In genomic region chr20:6037082-6037481, GRCh38 we compare ENCODE assay signal across 19 cellular contexts. TPM values are rescaled to one million over a fixed set of nuclear protein-coding genes. Genes with fewer than 3 reads are reported as not detected.
DNase-seq lines count a peak whose midpoint lies in the region; ATAC-seq and TF ChIP-seq lines count a peak whose summit lies in the region.
"Had no signal": no experiment of that assay in that cellular context is flagged by ENCODE, and none has a peak within 500 bp of the region (broad histone marks: within the 10 kb centered on the region; RNA-seq: fewer than 3 reads in every experiment).

No MANE protein-coding gene starts in this region.

- H3K4me3 Mint-ChIP-seq in HFFc6 (no peak overlapping the region), mesothelial cell of epicardium (no peak overlapping the region)
- H3K4me3 Mint-ChIP-seq: CD4-positive, alpha-beta memory T cell had no signal

- peaks cover 35% of the 10 kb centered on the region for H3K36me3 Mint-ChIP-seq in HFFc6 (ENCODE audit: low read depth)
- H3K36me3 Mint-ChIP-seq in mesothelial cell of epicardium, result peaks cover 28% of the 10 kb centered on the region

- DNase-seq in left ventricle myocardium inferior (no peak), cardiac septum (ENCODE audit: low spot score) (no peak), HFFc6 (no peak), mesothelial cell of epicardium (ENCODE audit: low spot score in 2 of 2, unreplicated experiment in 2 of 2) (no peak), OCI-M2 (lab: John Stamatoyannopoulos, UW; ENCODE audit: unreplicated experiment) (no peak)
- DNase-seq: 8988T; C1 segment of cervical spinal cord; Calu3; CD4-positive, alpha-beta memory T cell; COR-L47; DMS53; DMS79 treated with DMSO at 0.1 percent for 48 hours; GF-D8; GOT3; H7; HCEC 1CT had no signal

- H3K36me3 ChIP-seq in left ventricle myocardium inferior, result peaks cover 81% of the 10 kb centered on the region

- intact Hi-C loops in left ventricle myocardium inferior (cut with micrococcal nuclease), result no loop called here
- intact Hi-C loops in cardiac septum (cut with DNase I), result no loop called here

- no peaks in the 10 kb centered on the region for H3K27me3 ChIP-seq in left ventricle myocardium inferior (ENCODE audit: low read depth)

- TF ChIP-seq CTCF in left ventricle myocardium inferior (IDR thresholded peaks at IDR 0.05; ENCODE audit: borderline replicate concordance), result no peak
- TF ChIP-seq CTCF in HFFc6 (IDR thresholded peaks at IDR 0.05), result no peak
- no peak for TF ChIP-seq CTCF in mesothelial cell of epicardium (IDR thresholded peaks at IDR 0.05; ENCODE audit: unreplicated experiment)

- H3K4me1 ChIP-seq in left ventricle myocardium inferior, result peaks cover 64% of the 10 kb centered on the region

- H3K27ac Mint-ChIP-seq in HFFc6, result peak overlapping the region; percentile 29; the same call in 1 of the 2 replicates
- H3K27ac Mint-ChIP-seq in mesothelial cell of epicardium, result peak overlapping the region; percentile 40
- H3K27ac Mint-ChIP-seq: CD4-positive, alpha-beta memory T cell had no signal

- H3K9me3 ChIP-seq in left ventricle myocardium inferior (replicated peaks), result no peaks in the 10 kb centered on the region

- H3K4me1 Mint-ChIP-seq in HFFc6 (ENCODE audit: low read depth), result peaks cover 13% of the 10 kb centered on the region
- peaks cover 30% of the 10 kb centered on the region for H3K4me1 Mint-ChIP-seq in mesothelial cell of epicardium

- H3K27ac ChIP-seq in left ventricle myocardium inferior (replicated peaks), result peak overlapping the region; percentile 83

- no peak for ATAC-seq in GM19463 (IDR thresholded peaks at IDR 0.05; ENCODE audit: unreplicated experiment)

- no peak overlapping the region for H3K4me3 ChIP-seq in left ventricle myocardium inferior

- H3K27me3 Mint-ChIP-seq in HFFc6 (ENCODE audit: insufficient read depth), result peaks cover 4% of the 10 kb centered on the region
- H3K27me3 Mint-ChIP-seq in mesothelial cell of epicardium (ENCODE audit: low read depth), result no peaks in the 10 kb centered on the region
- H3K27me3 Mint-ChIP-seq: CD4-positive, alpha-beta memory T cell had no signal

- no peaks in the 10 kb centered on the region for H3K9me3 Mint-ChIP-seq in HFFc6
- H3K9me3 Mint-ChIP-seq in mesothelial cell of epicardium, result no peaks in the 10 kb centered on the region
- H3K9me3 Mint-ChIP-seq: CD4-positive, alpha-beta memory T cell had no signal

RNA-seq across cellular contexts. Expression of gene LRRN4, which starts 16.8 kb away (rescaled TPM):
- total RNA-seq in left ventricle myocardium inferior (0.08 TPM), cardiac septum (0.11 TPM), mesothelial cell of epicardium (75.4 to 89.5 TPM (median 78.8 TPM) in 3 replicates)
- under 1 TPM in 2 of 6 experiments, not detected in 4; 0.09 to 0.10 TPM for total RNA-seq in HFFc6 (2021; fragmentation: NEBNext Ultra II Directional; extraction: Animal tissue kit (Norgen Biotek cat#: 25700))
- total RNA-seq: A673; CD4-positive, alpha-beta memory T cell; G401 had no signal

RNA-seq across cellular contexts. Expression of gene CRLS1, which starts 31.2 kb away (rescaled TPM):
- total RNA-seq in left ventricle myocardium inferior, result 87.3 TPM
- total RNA-seq in cardiac septum, result 79.2 TPM
- total RNA-seq in HFFc6 (2021; fragmentation: NEBNext Ultra II Directional; extraction: Animal tissue kit (Norgen Biotek cat#: 25700)), result 10 to 100 TPM; 30.0 to 39.9 (median 36.9) TPM
- total RNA-seq in mesothelial cell of epicardium, result 51.0 to 58.1 TPM (median 54.8 TPM) in 3 replicates

Comparison
In these comparisons a context has a peak if more than half of its experiments do, and no peak if none do; other contexts are left out.
1. RNA of gene LRRN4, which starts 16.8 kb away (total RNA-seq): 75.4 to 89.5 TPM in mesothelial cell of epicardium; 0.11 TPM in cardiac septum (single experiment), 0.08 TPM in left ventricle myocardium inferior (single experiment) and 0.09 to 0.10 TPM in HFFc6; every median in the first group is over 10 times any median in the second.